8 cellular contexts compared by ENCODE assay signal in the genomic region with DNA sequence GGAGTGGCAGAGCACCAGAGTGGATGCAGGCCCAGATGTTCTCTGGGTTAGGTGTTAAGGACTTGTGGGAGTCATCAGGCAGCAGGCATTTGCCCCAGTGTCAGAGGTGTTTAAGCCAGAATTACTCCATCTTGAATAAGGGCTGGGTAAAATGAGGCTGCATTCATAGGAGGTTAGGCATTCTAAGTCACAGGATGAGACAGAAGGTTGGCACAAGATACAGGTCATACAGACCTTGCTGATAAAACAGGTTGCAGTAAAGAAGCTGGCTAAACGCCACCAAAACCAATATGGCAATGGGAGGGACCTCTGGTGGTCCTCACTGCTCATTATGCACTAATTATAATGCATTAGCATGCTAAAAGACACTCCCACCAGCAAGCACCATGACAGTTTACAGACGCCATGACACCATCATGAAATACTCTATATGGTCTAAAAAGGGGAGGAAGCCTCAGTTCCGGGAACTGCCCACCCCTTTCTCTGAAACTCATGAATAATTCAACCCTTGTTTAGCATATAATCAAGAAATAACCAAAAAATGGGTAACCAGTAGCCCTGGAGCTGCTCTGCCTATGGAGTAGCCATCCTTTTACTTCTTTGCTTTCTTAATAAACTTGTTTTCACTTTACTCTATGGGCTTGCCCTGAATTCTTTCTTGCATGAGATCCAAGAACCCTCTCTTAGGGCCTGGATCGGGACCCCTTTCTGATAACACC. TPM values are rescaled to one million over a fixed set of nuclear protein-coding genes. Genes with fewer than 3 reads are reported as not detected.
DNase-seq lines count a peak whose midpoint lies in the region; ATAC-seq, FAIRE-seq and TF ChIP-seq lines count a peak whose summit lies in the region.

No MANE protein-coding gene starts in this region.

- DNase-seq in GF-D8 (lab: John Stamatoyannopoulos, UW) (peak; percentile 83), HTR-8/SVneo (ENCODE audit: insufficient read length, low spot score) (no peak)
- peak; percentile 69 to 74 for DNase-seq in activated CD4-positive, alpha-beta T cell treated with anti-CD3 and anti-CD28 coated beads, Interleukin-2, amount 50 U/mL, for 48 hours
- DNase-seq in stimulated activated CD4-positive, alpha-beta T cell treated with anti-CD3 and anti-CD28 coated beads, Interleukin-15, amount 100 ng/mL, for 24 hours = peak; percentile 74

- H3K36me3 ChIP-seq in HUES6 (ENCODE audit: control insufficient read depth, insufficient read depth, low read length) (peaks cover 26% of the 10 kb centered on the region), esophagus (ENCODE audit: control insufficient read depth in 2 of 2, insufficient read depth in 2 of 2, low read length in 1 of 2) (peaks cover 0 to 3% of the 10 kb centered on the region in 2 donors)

- no peak for FAIRE-seq in HTR-8/SVneo (lab: Jason Lieb, UNC)

- TF ChIP-seq POLR2A in GM18505 (IDR thresholded peaks at IDR 0.05; ENCODE audit: borderline replicate concordance, extremely low read depth, insufficient read depth, insufficient read length) = no peak

- ATAC-seq in GM18505 (IDR thresholded peaks at IDR 0.05; ENCODE audit: unreplicated experiment) (no peak), GM21360 (IDR thresholded peaks at IDR 0.05; ENCODE audit: unreplicated experiment) (no peak)

- peak overlapping the region; percentile 88 for H3K9ac ChIP-seq in HUES6 (ENCODE audit: low read length)

- WGBS in esophagus, 2 donors = 40 to 51% methylated on average over 4 of the region's 4 CpGs

- no peaks in the 10 kb centered on the region for H3K27me3 ChIP-seq in HUES6 (ENCODE audit: control insufficient read depth, insufficient read depth, low read length)
- H3K27me3 ChIP-seq in esophagus (ENCODE audit: control insufficient read depth in 1 of 2, insufficient read depth in 2 of 2, low read length in 2 of 2) = no peaks in the 10 kb centered on the region

- peaks cover 31% of the 10 kb centered on the region for H3K4me1 ChIP-seq in HUES6 (ENCODE audit: control insufficient read depth, insufficient read depth, low read length)
- H3K4me1 ChIP-seq in esophagus (ENCODE audit: control insufficient read depth in 2 of 2, insufficient read depth in 2 of 2, low read length in 1 of 2) = peaks cover 0 to 16% of the 10 kb centered on the region in 2 donors

- H3K4me3 ChIP-seq in HUES6 (ENCODE audit: low read depth, low read length) (peak overlapping the region; percentile 85), esophagus (ENCODE audit: low read depth in 1 of 2, low read length in 2 of 2) (peak overlapping the region; percentile 65 to 82)

- H3K9me3 ChIP-seq in HUES6 (ENCODE audit: control insufficient read depth, insufficient read depth, low read depth, low read length) = no peaks in the 10 kb centered on the region
- no peaks in the 10 kb centered on the region for H3K9me3 ChIP-seq in esophagus (ENCODE audit: control insufficient read depth in 2 of 2, insufficient read depth in 1 of 2, low read depth in 1 of 2, low read length in 1 of 2)

- peak overlapping the region; percentile 67; the same call in 1 of the 2 replicates for H3K27ac ChIP-seq in HUES6 (ENCODE audit: low read depth, low read length)
- peak overlapping the region; percentile 83 to 95 for H3K27ac ChIP-seq in esophagus (ENCODE audit: low read depth in 2 of 2, low read length in 1 of 2)

RNA-seq across cellular contexts. Expression of a gene that starts 0.9 kb away (rescaled TPM):
- 1 to 10 TPM; 5.2 to 8.3 TPM for polyA plus RNA-seq in esophagus

RNA-seq across cellular contexts. Expression of a gene that starts 1.1 kb away (rescaled TPM):
- 1 to 10 TPM; 8.0 to 8.5 TPM for polyA plus RNA-seq in esophagus

RNA-seq across cellular contexts. Expression of a gene that starts 19.2 kb away (rescaled TPM):
- polyA plus RNA-seq in esophagus = 10 to 100 TPM; 22.6 to 39.3 TPM

RNA-seq across cellular contexts. Expression of a gene that starts 46.3 kb away (rescaled TPM):
- 10 to 100 TPM; 22.7 to 32.6 TPM for polyA plus RNA-seq in esophagus

RNA-seq across cellular contexts. Expression of a gene that starts 56.9 kb away (rescaled TPM):
- 1 to 10 TPM in 1 of 2 donors, under 1 TPM in 1; 0.81 to 1.6 TPM for polyA plus RNA-seq in esophagus
